Comparison of ENCODE assay signal across 16 cellular contexts in the genomic region with DNA sequence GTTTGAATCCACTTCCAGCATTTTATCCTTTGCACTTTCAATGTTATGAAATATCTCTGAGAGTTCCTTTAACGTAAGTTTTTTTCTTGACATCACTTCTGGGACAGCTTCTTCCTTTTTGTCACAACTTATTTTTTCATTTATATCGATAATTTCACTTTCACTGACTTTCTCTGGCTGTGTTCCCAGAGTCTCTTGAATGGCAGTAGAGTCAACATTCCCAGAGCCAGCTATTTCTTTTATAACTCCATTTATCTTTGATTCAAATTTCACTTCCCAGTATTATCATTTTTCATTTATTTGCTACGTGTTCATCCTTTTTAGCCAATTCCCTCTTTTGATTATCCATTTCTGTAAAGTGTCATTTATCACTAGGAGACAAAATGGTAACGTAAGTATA.
"Had no signal": no experiment of that assay in that cellular context is flagged by ENCODE, and none has a peak within 500 bp of the region (broad histone marks: within the 10 kb centered on the region; RNA-seq: fewer than 3 reads in every experiment).

No MANE protein-coding gene starts in this region.

- ATAC-seq: stimulated activated naive CD8-positive, alpha-beta T cell treated with anti-CD3 and anti-CD28 coated beads, Interleukin-15, Interleukin-2, amounts not matched to agents 100 U/mL and 50 U/mL, for 24 hours had no signal

- H3K36me3 ChIP-seq: esophagus muscularis mucosa, tibial nerve, WERI-Rb-1 had no signal

- H3K27ac ChIP-seq: esophagus muscularis mucosa, tibial nerve, WERI-Rb-1 had no signal

- H3K9me3 ChIP-seq: esophagus muscularis mucosa, tibial nerve had no signal

- H3K27me3 ChIP-seq: esophagus muscularis mucosa, tibial nerve had no signal

- H3K4me3 ChIP-seq: lung, tibial nerve had no signal

- DNase-seq: activated CD4-positive, alpha-beta T cell treated with anti-CD3 and anti-CD28 coated beads, Interleukin-2, amount 50 U/mL, for 48 hours; activated gamma-delta T cell; effector CD8-positive, alpha-beta T cell; foreskin fibroblast; midbrain; nucleus accumbens; stimulated activated CD4-positive, alpha-beta T cell treated with anti-CD3 and anti-CD28 coated beads, Interleukin-12 subunit alpha, Interleukin-12 subunit beta, amount 100 ng/mL, for 4 hours; stimulated activated CD4-positive, alpha-beta T cell treated with anti-CD3 and anti-CD28 coated beads, Interleukin-1b, Interleukin-23, amount 100 ng/mL, for 48 hours; stimulated activated naive CD8-positive, alpha-beta T cell treated with anti-CD3 and anti-CD28 coated beads, Interleukin-15, Interleukin-2, amounts not matched to agents 100 U/mL and 50 U/mL, for 24 hours; T-helper 2 cell; WERI-Rb-1 had no signal

- FAIRE-seq: endothelial cell of umbilical vein, urothelium cell line had no signal
